In the genomic region with DNA sequence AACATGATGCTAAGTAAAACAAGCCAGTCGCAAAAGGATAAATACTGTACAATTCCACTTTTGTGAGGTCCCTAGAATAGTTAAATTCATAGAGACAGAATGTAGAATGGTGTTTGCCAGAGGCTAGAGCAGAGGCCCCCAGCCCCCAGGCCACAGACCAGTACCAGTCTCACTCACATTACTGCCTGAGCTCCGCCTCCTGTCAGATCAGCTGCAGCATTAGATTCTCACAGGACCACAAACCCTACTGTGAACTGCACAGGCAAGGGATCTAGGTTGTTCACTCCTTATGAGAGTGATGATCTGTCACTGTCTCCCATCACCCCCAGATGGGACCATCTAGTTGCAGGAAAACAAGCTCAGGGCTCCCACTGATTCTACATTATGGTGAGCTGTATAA, we compare ENCODE assay signal across 2 cellular contexts. TPM values are rescaled to one million over a fixed set of nuclear protein-coding genes. Genes with fewer than 3 reads are reported as not detected.
"Had no signal": no experiment of that assay in that cellular context is flagged by ENCODE, and none has a peak within 500 bp of the region (broad histone marks: within the 10 kb centered on the region; RNA-seq: fewer than 3 reads in every experiment).

No MANE protein-coding gene starts in this region.

RNA-seq across cellular contexts. Expression of gene ATP8B1, which starts 17.5 kb away (rescaled TPM):
- total RNA-seq: activated CD4-positive, alpha-beta memory T cell treated with anti-CD3 and anti-CD28 coated beads, Interleukin-2, amount 10 ng/mL, durations not matched to agents 7 days and 5 days; naive thymus-derived CD4-positive, alpha-beta T cell had no signal
- polyA plus RNA-seq: naive thymus-derived CD4-positive, alpha-beta T cell had no signal
